8 cellular contexts compared by ENCODE assay signal in the genomic region with DNA sequence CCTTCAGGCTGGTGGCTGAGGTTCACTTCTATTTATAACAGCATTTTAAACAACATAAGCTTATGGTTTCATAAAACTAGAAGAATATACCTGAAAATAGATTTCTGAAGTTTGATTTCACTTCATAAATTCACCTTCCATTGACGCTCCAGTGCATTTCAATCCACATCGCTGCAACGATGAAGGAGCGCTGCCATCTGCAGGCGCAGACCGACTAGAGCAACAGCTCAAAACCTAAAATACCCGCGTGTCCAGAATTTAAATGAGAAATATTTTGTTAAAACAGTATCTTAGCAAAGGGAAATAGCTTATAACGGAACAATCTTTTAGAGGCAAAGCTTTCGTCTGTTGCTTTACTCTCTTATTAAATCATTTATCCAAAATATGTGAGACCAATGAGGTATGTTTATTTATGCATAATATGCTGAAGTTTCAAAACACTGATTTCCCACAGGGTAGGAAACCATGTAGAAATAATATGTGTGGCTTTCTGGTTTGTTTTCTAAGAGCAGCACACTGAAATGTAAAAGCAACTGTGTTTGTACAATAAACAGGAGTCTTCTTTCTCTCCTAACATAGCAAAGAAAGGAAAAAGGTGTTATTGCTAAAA.
DNase-seq lines count a peak whose midpoint lies in the region; ATAC-seq and TF ChIP-seq lines count a peak whose summit lies in the region.

No MANE protein-coding gene starts in this region.

- H3K36me3 Mint-ChIP-seq in brain: no peaks in the 10 kb centered on the region
- H3K36me3 Mint-ChIP-seq in activated CD4-positive, alpha-beta memory T cell treated with anti-CD3 and anti-CD28 coated beads for 36 hours: no peaks in the 10 kb centered on the region

- H3K27me3 Mint-ChIP-seq in brain: peaks cover 3% of the 10 kb centered on the region
- H3K27me3 Mint-ChIP-seq in activated CD4-positive, alpha-beta memory T cell treated with anti-CD3 and anti-CD28 coated beads for 36 hours: no peaks in the 10 kb centered on the region

- DNase-seq in AG09309 (ENCODE audit: low read depth) (peak; percentile 11), Kasumi-1 (lab: John Stamatoyannopoulos, UW) (peak; percentile 48 to 54), right lobe of liver (no peak), SK-N-DZ (ENCODE audit: low spot score) (no peak), NCI-H446 (lab: John Stamatoyannopoulos, UW) (no peak)
- DNase-seq in activated CD4-positive, alpha-beta memory T cell treated with anti-CD3 and anti-CD28 coated beads for 36 hours: no peak

- no peaks in the 10 kb centered on the region for H3K27me3 ChIP-seq in right lobe of liver

- ATAC-seq in right lobe of liver (peak; percentile 46 to 60 (median 54)), GM21737 (IDR thresholded peaks at IDR 0.05; ENCODE audit: unreplicated experiment) (no peak)

- H3K27ac Mint-ChIP-seq in brain: peak overlapping the region in 1 of 5 experiments; percentile 30
- no peak overlapping the region for H3K27ac Mint-ChIP-seq in activated CD4-positive, alpha-beta memory T cell treated with anti-CD3 and anti-CD28 coated beads for 36 hours

- H3K4me3 Mint-ChIP-seq in brain: no peak overlapping the region
- H3K4me3 Mint-ChIP-seq in activated CD4-positive, alpha-beta memory T cell treated with anti-CD3 and anti-CD28 coated beads for 36 hours: no peak overlapping the region

- intact Hi-C loops in right lobe of liver (cut with DNase I): no loop called here
- intact Hi-C loops in activated CD4-positive, alpha-beta memory T cell treated with anti-CD3 and anti-CD28 coated beads for 36 hours (cut with micrococcal nuclease): no loop called here

- peaks cover 8% of the 10 kb centered on the region for H3K4me1 Mint-ChIP-seq in brain
- H3K4me1 Mint-ChIP-seq in activated CD4-positive, alpha-beta memory T cell treated with anti-CD3 and anti-CD28 coated beads for 36 hours (ENCODE audit: low read depth): no peaks in the 10 kb centered on the region

- 32% methylated on average over 10 of the region's 10 CpGs for WGBS in right lobe of liver (ENCODE audit: insufficient coverage, low coverage, low lambda C conversion rate, missing lambda C conversion rate)

- TF ChIP-seq CTCF in AG09309 (IDR thresholded peaks at IDR 0.05; ENCODE audit: control insufficient read depth, insufficient read depth, low read depth, low read length, missing control alignments) (peak; percentile 83), brain (conservative IDR thresholded peaks at IDR 0.05) (peak; percentile 84 to 95), right lobe of liver (IDR thresholded peaks at IDR 0.05) (peak; percentile 13 to 64 (median 48))

- H3K36me3 ChIP-seq in right lobe of liver: no peaks in the 10 kb centered on the region

- POLR2A ChIA-PET in activated CD4-positive, alpha-beta memory T cell treated with anti-CD3 and anti-CD28 coated beads for 36 hours (lab: Charles Lee): no interaction called here

- CTCF ChIA-PET in activated CD4-positive, alpha-beta memory T cell treated with anti-CD3 and anti-CD28 coated beads for 36 hours (lab: Charles Lee): no interaction called here

- H3K9me3 ChIP-seq in right lobe of liver: no peaks in the 10 kb centered on the region

- no peak for TF ChIP-seq POLR2A in right lobe of liver (IDR thresholded peaks at IDR 0.05)

- H3K9me3 Mint-ChIP-seq in brain: peaks cover 2 to 18% (median 8%) of the 10 kb centered on the region in 5 experiments
- peaks cover 38% of the 10 kb centered on the region for H3K9me3 Mint-ChIP-seq in activated CD4-positive, alpha-beta memory T cell treated with anti-CD3 and anti-CD28 coated beads for 36 hours

- no peak overlapping the region for H3K27ac ChIP-seq in right lobe of liver

- H3K4me1 ChIP-seq in right lobe of liver: no peaks in the 10 kb centered on the region

- H3K4me3 ChIP-seq in AG09309 (ENCODE audit: control insufficient read depth, low read depth, low read length) (no peak overlapping the region), right lobe of liver (no peak overlapping the region)

Comparison
In these comparisons a context has a peak if more than half of its experiments do, and no peak if none do; other contexts are left out.
1. DNase-seq: peak in AG09309 (single experiment) and Kasumi-1 (2 of 2); none in right lobe of liver (0 of 3), SK-N-DZ (single experiment), activated CD4-positive, alpha-beta memory T cell treated with anti-CD3 and anti-CD28 coated beads for 36 hours (single experiment) and NCI-H446 (0 of 2).
2. Peak in every context shown above with its lines, with median percentiles within 50 percentile points of each other: CTCF ChIP-seq.